8 cellular contexts compared by ENCODE assay signal in genomic region chr4:139556071-139556734, GRCh38. TPM values are rescaled to one million over a fixed set of nuclear protein-coding genes. Genes with fewer than 3 reads are reported as not detected.
DNase-seq lines count a peak whose midpoint lies in the region; ATAC-seq, FAIRE-seq and TF ChIP-seq lines count a peak whose summit lies in the region.

SETD7 (minus strand) TSS chr4:139556219; CDS start chr4:139556137, 82 bp downstream.

- TF ChIP-seq CTCF in NB4 (IDR thresholded peaks at IDR 0.05; ENCODE audit: low read depth, low read length) = no peak
- TF ChIP-seq CTCF in adrenal gland (IDR thresholded peaks at IDR 0.05) = no peak
- no peak for TF ChIP-seq CTCF in pancreas (IDR thresholded peaks at IDR 0.05)
- no peak for TF ChIP-seq CTCF in upper lobe of left lung (IDR thresholded peaks at IDR 0.05)

- ATAC-seq in T-cell (replicated peaks in 1 of 4) (peak; percentile 15 to 40 (median 28)), pancreas (peak; percentile 47 to 69 (median 66)), upper lobe of left lung (ENCODE audit: low FRiP score in 2 of 2) (peak; percentile 82 to 83)

- H3K4me3 Mint-ChIP-seq in T-cell = peak within 1 kb of the TSS; percentile 95 to 99 (median 99)

- peak within 1 kb of the TSS; percentile 68 for H3K4me3 ChIP-seq in NB4 (ENCODE audit: low read depth, low read length)
- H3K4me3 ChIP-seq in adrenal gland = peak within 1 kb of the TSS; percentile 33 to 95 (median 69)
- H3K4me3 ChIP-seq in pancreas = peak within 1 kb of the TSS; percentile 83 to 89 (median 86)
- peak within 1 kb of the TSS; percentile 78 to 96 (median 89) for H3K4me3 ChIP-seq in upper lobe of left lung

- no peaks in the 10 kb centered on the region for H3K36me3 ChIP-seq in adrenal gland (replicated peaks in 1 of 2)
- H3K36me3 ChIP-seq in pancreas = no peaks in the 10 kb centered on the region
- no peaks in the 10 kb centered on the region for H3K36me3 ChIP-seq in upper lobe of left lung

- H3K27ac ChIP-seq in adrenal gland = peak within 1 kb of the TSS; percentile 70 to 99 (median 97)
- H3K27ac ChIP-seq in pancreas = peak within 1 kb of the TSS; percentile 96 to 99 (median 98)
- H3K27ac ChIP-seq in upper lobe of left lung = peak within 1 kb of the TSS; percentile 97 to 99 (median 98)

- H3K27me3 Mint-ChIP-seq in T-cell = peaks cover 0 to 2% of the 10 kb centered on the region in 2 donors

- 0 to 1% (median 0%) methylated on average over 38 to 63 of the region's 63 CpGs for WGBS in adrenal gland, 4 donors
- WGBS in pancreas, 2 donors = 0 to 1% methylated on average over 56 to 63 of the region's 63 CpGs
- 0 to 2% methylated on average over 27 to 39 of the region's 63 CpGs for WGBS in upper lobe of left lung, 2 donors

- H3K4me1 ChIP-seq in adrenal gland (replicated peaks in 1 of 2) = peaks cover 16 to 50% of the 10 kb centered on the region in 2 donors
- peaks cover 25 to 55% (median 25%) of the 10 kb centered on the region in 3 donors for H3K4me1 ChIP-seq in pancreas
- peaks cover 36 to 61% (median 50%) of the 10 kb centered on the region in 4 donors for H3K4me1 ChIP-seq in upper lobe of left lung

- H3K27me3 ChIP-seq in adrenal gland (no peaks in the 10 kb centered on the region), pancreas (no peaks in the 10 kb centered on the region), upper lobe of left lung (no peaks in the 10 kb centered on the region)

- H3K36me3 Mint-ChIP-seq in T-cell = no peaks in the 10 kb centered on the region

- peaks cover 40 to 66% (median 55%) of the 10 kb centered on the region in 3 donors for H3K4me1 Mint-ChIP-seq in T-cell

- intact Hi-C loops in adrenal gland (cut with DNase I) = loop anchor here in 1 of 2 donors (10.0 kb wide), 1 partner anchor 51 kb away; no protein-coding TSS in a partner anchor
- intact Hi-C loops in cardiac septum (cut with DNase I) = loop anchor here (5.0 kb wide), 2 partner anchors 104 to 254 kb away; partner anchors contain the start of genes NAA15, NDUFC1 and RAB33B
- intact Hi-C loops in pancreas (cut with DNase I) = no loop called here

- no peak for FAIRE-seq in H54 (lab: Jason Lieb, UNC)
- no peak for FAIRE-seq in pancreas (lab: Jason Lieb, UNC)

- TF ChIP-seq POLR2A in H54 (IDR thresholded peaks at IDR 0.05; ENCODE audit: low read depth, low read length) (peak; percentile 73), NB4 (IDR thresholded peaks at IDR 0.05; ENCODE audit: extremely low read depth, insufficient read length) (peak; percentile 63), adrenal gland (IDR thresholded peaks at IDR 0.05) (peak; percentile 65 to 90), upper lobe of left lung (IDR thresholded peaks at IDR 0.05) (peak in 3 of 4 donors; percentile 82 to 88 (median 88))

- no peaks in the 10 kb centered on the region for H3K9me3 Mint-ChIP-seq in T-cell

- peak within 1 kb of the TSS; percentile 95 to 97 for H3K27ac Mint-ChIP-seq in T-cell

- CTCF ChIA-PET in T-cell (lab: Charles Lee) = interaction anchor here (0.6 to 2.2 kb wide), 6 partner anchors 26 to 462 kb away, joined by 3 to 6 read pairs (median 4); no protein-coding TSS in a partner anchor

- peak; percentile 93 for DNase-seq in DMS 273 (lab: John Stamatoyannopoulos, UW; ENCODE audit: unreplicated experiment)
- peak; percentile 52 for DNase-seq in H54 (ENCODE audit: insufficient read length, low spot score)
- peak; percentile 77 for DNase-seq in NB4 (ENCODE audit: low read depth)
- DNase-seq in T-cell = peak; percentile 18 to 69 (median 50)
- DNase-seq in adrenal gland = peak; percentile 78 to 92 (median 83)
- DNase-seq in cardiac septum (ENCODE audit: low spot score) = peak; percentile 86
- peak; percentile 71 to 90 (median 78) for DNase-seq in pancreas
- peak; percentile 79 to 92 for DNase-seq in upper lobe of left lung

- POLR2A ChIA-PET in T-cell (lab: Charles Lee) = interaction anchor here in 1 of 2 donors (0.6 to 1.3 kb wide), 2 partner anchors 103 to 817 kb away, joined by 4 to 7 read pairs; partner anchors contain the start of gene RAB33B

- no peak for TF ChIP-seq EP300 in upper lobe of left lung (IDR thresholded peaks at IDR 0.05)

- H3K9me3 ChIP-seq in adrenal gland (replicated peaks in 1 of 3) (no peaks in the 10 kb centered on the region), pancreas (no peaks in the 10 kb centered on the region), upper lobe of left lung (no peaks in the 10 kb centered on the region)

RNA-seq across cellular contexts. Expression of gene SETD7, which starts in this region (rescaled TPM):
- 10 to 100 TPM in 3 of 5 donors, 1 to 10 TPM in 2; 6.5 to 17.5 (median 10.3) TPM for total RNA-seq in T-cell
- total RNA-seq in adrenal gland = 10 to 100 TPM; 36.6 to 49.1 (median 43.9) TPM
- polyA plus RNA-seq in adrenal gland = 10 to 100 TPM in 2 of 3 donors, 1 to 10 TPM in 1; 7.4 to 48.5 (median 10.9) TPM
- total RNA-seq in cardiac septum = 58.6 TPM
- total RNA-seq in pancreas = 10 to 100 TPM; 14.5 to 25.1 (median 18.3) TPM
- polyA plus RNA-seq in pancreas = 1 to 10 TPM; 7.1 to 7.3 TPM
- total RNA-seq in upper lobe of left lung = 10 to 100 TPM; 17.8 to 45.6 (median 34.0) TPM

Comparison
In these comparisons a context has a peak if more than half of its experiments do, and no peak if none do; other contexts are left out.
1. Peak in every context shown above with its lines: DNase-seq, ATAC-seq, H3K4me3 ChIP-seq and H3K27ac ChIP-seq.
2. ATAC-seq: peak in every context shown above with its lines; median percentile 82 in upper lobe of left lung; 66 in pancreas; 28 in T-cell.